Comparison of ENCODE assay signal across 11 cellular contexts in the genomic region with DNA sequence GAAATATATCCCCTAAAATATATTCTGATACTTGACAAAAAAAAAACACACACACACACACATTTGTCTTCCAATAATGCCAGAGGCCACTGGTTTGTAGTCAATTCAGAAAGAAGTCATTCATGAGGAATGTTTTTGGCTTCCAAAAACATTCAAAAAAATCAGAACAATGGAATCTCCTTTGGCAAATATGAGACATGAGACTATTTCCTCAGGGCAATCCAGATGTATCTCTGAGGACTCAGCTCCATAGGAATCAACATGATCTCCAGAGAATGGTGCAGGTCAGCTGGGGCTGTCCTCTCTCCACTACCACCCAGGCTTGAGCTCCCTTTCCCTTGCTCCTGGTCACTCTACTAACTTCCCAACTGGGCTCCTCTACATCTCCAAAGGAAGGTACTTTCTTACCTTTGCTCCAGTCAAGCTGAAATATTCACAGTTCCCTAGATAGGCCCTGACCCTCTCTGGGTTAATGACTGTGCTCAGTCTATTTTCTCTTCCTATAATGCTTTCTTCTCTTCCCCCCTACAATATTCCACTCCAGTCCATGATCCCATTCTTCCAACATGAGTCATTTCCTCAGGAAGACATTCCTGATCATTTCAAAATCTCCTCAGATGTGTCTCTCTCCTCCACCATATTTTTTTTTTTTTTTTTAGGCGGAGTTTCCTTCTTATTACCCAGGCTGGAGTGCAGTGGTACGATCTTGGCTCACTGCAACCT.
DNase-seq lines count a peak whose midpoint lies in the region; FAIRE-seq and TF ChIP-seq lines count a peak whose summit lies in the region.
"Had no signal": no experiment of that assay in that cellular context is flagged by ENCODE, and none has a peak within 500 bp of the region (broad histone marks: within the 10 kb centered on the region; RNA-seq: fewer than 3 reads in every experiment).

No MANE protein-coding gene starts in this region.

- peaks cover 10 to 13% of the 10 kb centered on the region in 2 donors for H3K27me3 Mint-ChIP-seq in CD4-positive, alpha-beta memory T cell

- no peak for TF ChIP-seq CTCF in ascending aorta (IDR thresholded peaks at IDR 0.05)

- H3K27ac ChIP-seq in ascending aorta, result peak overlapping the region; percentile 82 to 91
- no peak overlapping the region for H3K27ac ChIP-seq in CD4-positive, alpha-beta memory T cell (ENCODE audit: low read depth, low read length)
- H3K27ac ChIP-seq: prostate gland had no signal

- no peak overlapping the region for H3K4me3 ChIP-seq in ascending aorta
- H3K4me3 ChIP-seq in CD4-positive, alpha-beta memory T cell (ENCODE audit: low read length in 2 of 2), result no peak overlapping the region
- H3K4me3 ChIP-seq: prostate gland had no signal

- H3K27me3 ChIP-seq in ascending aorta, result no peaks in the 10 kb centered on the region
- H3K27me3 ChIP-seq in CD4-positive, alpha-beta memory T cell (ENCODE audit: insufficient read depth, low read length), result no peaks in the 10 kb centered on the region

- intact Hi-C loops in ascending aorta (cut with DNase I), result loop anchor here (1.0 to 10.0 kb wide), 5 partner anchors 20 to 655 kb away; a partner anchor contains a TSS
- intact Hi-C loops in CD4-positive, alpha-beta memory T cell (cut with micrococcal nuclease), result no loop called here

- CTCF ChIA-PET in CD4-positive, alpha-beta memory T cell (lab: Charles Lee; ENCODE audit: partially characterized antibody), result no interaction called here

- no peak overlapping the region for H3K27ac Mint-ChIP-seq in CD4-positive, alpha-beta memory T cell
- H3K27ac Mint-ChIP-seq: activated B cell treated with CpG ODN at 0.5 μM for 24 hours had no signal

- H3K9me3 Mint-ChIP-seq in CD4-positive, alpha-beta memory T cell, result peaks cover 0 to 11% (median 0%) of the 10 kb centered on the region in 8 donors
- H3K9me3 Mint-ChIP-seq: activated B cell treated with CpG ODN at 0.5 μM for 24 hours had no signal

- peak; percentile 34 for DNase-seq in HK-2 (ENCODE audit: unreplicated experiment)
- no peak for DNase-seq in ascending aorta (ENCODE audit: low spot score in 2 of 2)
- DNase-seq in glomerular endothelial cell (ENCODE audit: extremely low read depth, low read depth, low spot score), result peak; percentile 91
- peak; percentile 72 for DNase-seq in urothelium cell line (ENCODE audit: low spot score)
- no peak for DNase-seq in CD4-positive, alpha-beta memory T cell
- DNase-seq in NCI-H345 (lab: John Stamatoyannopoulos, UW), result no peak
- DNase-seq in SHP77 treated with DMSO at 0.1 percent for 48 hours (lab: John Stamatoyannopoulos, UW), result no peak
- DNase-seq: activated B cell treated with CpG ODN at 0.5 μM for 24 hours; effector memory CD4-positive, alpha-beta T cell; MV-4-11 had no signal

- H3K4me3 Mint-ChIP-seq in CD4-positive, alpha-beta memory T cell, result no peak overlapping the region
- H3K4me3 Mint-ChIP-seq: activated B cell treated with CpG ODN at 0.5 μM for 24 hours had no signal

- H3K36me3 Mint-ChIP-seq in CD4-positive, alpha-beta memory T cell, result no peaks in the 10 kb centered on the region

- H3K4me1 Mint-ChIP-seq in CD4-positive, alpha-beta memory T cell, result no peaks in the 10 kb centered on the region
- H3K4me1 Mint-ChIP-seq: activated B cell treated with CpG ODN at 0.5 μM for 24 hours had no signal

- POLR2A ChIA-PET in CD4-positive, alpha-beta memory T cell (lab: Charles Lee; ENCODE audit: partially characterized antibody), result interaction anchor here (0.6 kb wide), 1 partner anchor 733 kb away, joined by 5 read pairs; no protein-coding TSS in a partner anchor

- no peaks in the 10 kb centered on the region for H3K36me3 ChIP-seq in ascending aorta
- no peaks in the 10 kb centered on the region for H3K36me3 ChIP-seq in CD4-positive, alpha-beta memory T cell (ENCODE audit: insufficient read depth, low read length)
- H3K36me3 ChIP-seq: prostate gland had no signal

- H3K4me1 ChIP-seq in ascending aorta, result peaks cover 0 to 23% of the 10 kb centered on the region in 2 donors
- H3K4me1 ChIP-seq in CD4-positive, alpha-beta memory T cell (ENCODE audit: insufficient read depth, low read length), result no peaks in the 10 kb centered on the region
- H3K4me1 ChIP-seq: prostate gland had no signal

- H3K9me3 ChIP-seq in ascending aorta, result no peaks in the 10 kb centered on the region
- H3K9me3 ChIP-seq in CD4-positive, alpha-beta memory T cell (ENCODE audit: control insufficient read depth in 1 of 2, low read length in 2 of 2), result no peaks in the 10 kb centered on the region
- H3K9me3 ChIP-seq: prostate gland had no signal

- FAIRE-seq in urothelium cell line (lab: Jason Lieb, UNC), result no peak

Comparison
In these comparisons a context has a peak if more than half of its experiments do, and no peak if none do; other contexts are left out.
1. DNase-seq: peak in HK-2 (single experiment), glomerular endothelial cell (single experiment) and urothelium cell line (single experiment); none in ascending aorta (0 of 2), CD4-positive, alpha-beta memory T cell (0 of 5), NCI-H345 (single experiment) and SHP77 treated with DMSO at 0.1 percent for 48 hours (single experiment).